ENCODE assay signal across 28 cellular contexts in the genomic region with DNA sequence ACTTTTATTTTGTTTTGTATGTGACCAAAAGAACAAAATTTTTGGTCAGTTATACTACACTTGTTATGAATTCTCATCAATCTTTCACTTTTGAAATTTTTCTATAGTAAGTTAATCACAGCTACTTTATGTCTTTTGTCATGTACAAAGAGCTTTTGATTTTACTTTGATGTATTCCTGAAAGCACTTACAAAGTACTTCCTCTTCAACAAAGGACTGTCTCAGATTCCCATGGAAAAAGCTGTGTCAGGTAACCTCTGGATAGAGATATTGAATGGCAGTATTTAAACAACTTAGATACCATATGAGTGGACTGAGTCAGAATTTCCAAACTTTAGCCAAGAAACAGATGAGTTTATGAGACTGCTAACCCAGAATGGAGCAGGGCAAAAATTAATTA.
"Had no signal": no experiment of that assay in that cellular context is flagged by ENCODE, and none has a peak within 500 bp of the region (broad histone marks: within the 10 kb centered on the region; RNA-seq: fewer than 3 reads in every experiment).

No MANE protein-coding gene starts in this region.

- H3K4me3 ChIP-seq: PC-9, SK-N-MC had no signal

- H3K27ac Mint-ChIP-seq: activated CD4-positive, alpha-beta T cell treated with anti-CD3 and anti-CD28 coated beads, Interleukin-2, amount 10 ng/mL, durations not matched to agents 24 days and 14 days; activated naive CD4-positive, alpha-beta T cell treated with anti-CD3 and anti-CD28 coated beads, Interleukin-2, amount 10 ng/mL, durations not matched to agents 7 days and 5 days; activated naive CD8-positive, alpha-beta T cell; activated naive CD8-positive, alpha-beta T cell treated with anti-CD3 and anti-CD28 coated beads, Interleukin-2, amount 50 U/mL, for 24 hours; activated T-helper 1 cell treated with anti-CD3 and anti-CD28 coated beads, Interleukin-12 subunit alpha, Interleukin-12 subunit beta, Interleukin-2, Interleukin-4 antibody, amounts not matched to agents 30 ng/mL and 10 ng/mL and 1 ng/mL, durations not matched to agents 14 hours and 24 hours and 36 hours; brain; T-helper 1 cell treated with Interleukin-12 subunit alpha and Interleukin-12 subunit beta and Interleukin-4 antibody, amounts not matched to agents 30 μg/mL and 1 μg/mL, for 36 hours; T-helper 2 cell treated with Interferon-gamma antibody and Interleukin-4, amounts not matched to agents 5 μg/mL and 100 μg/mL, for 36 hours had no signal

- DNase-seq: activated CD4-positive, alpha-beta T cell treated with anti-CD3 and anti-CD28 coated beads, Interleukin-2, amount 10 ng/mL, durations not matched to agents 24 days and 14 days; activated CD4-positive, alpha-beta T cell treated with anti-CD3 and anti-CD28 coated beads, Interleukin-2, amount 50 U/mL, for 48 hours; activated CD8-positive, alpha-beta memory T cell treated with anti-CD3 and anti-CD28 coated beads, Interleukin-2, amount 50 U/mL, for 4 hours; activated naive CD4-positive, alpha-beta T cell treated with anti-CD3 and anti-CD28 coated beads, Interleukin-2, amount 10 ng/mL, durations not matched to agents 7 days and 5 days; activated naive CD8-positive, alpha-beta T cell treated with anti-CD3 and anti-CD28 coated beads, Interleukin-2, amount 50 U/mL, for 24 hours; activated T-cell treated with anti-CD3 and anti-CD28 coated beads for 4 hours; activated T-cell treated with anti-CD3 and anti-CD28 coated beads, Interleukin-2, amount 50 U/mL, for 4 hours; anterior cingulate cortex; caudate nucleus; cerebellar nuclear complex; NCI-H1092 treated with DMSO at 0.1 percent for 48 hours; NCI-H1417; NCI-H146; NCI-H187; NCI-H2081; NCI-H2171; NCI-H510A; NCI-H526; NCI-H748 treated with DMSO at 0.1 percent for 48 hours; NK-92 treated with Interleukin-12 subunit alpha and Interleukin-12 subunit beta, amount 100 ng/mL, for 24 hours; PC-9; Right ventricle myocardium superior had no signal

- H2AFZ ChIP-seq: PC-9 had no signal

- H3K4me2 ChIP-seq: PC-9 had no signal

- H3K4me3 Mint-ChIP-seq: activated CD4-positive, alpha-beta T cell treated with anti-CD3 and anti-CD28 coated beads, Interleukin-2, amount 10 ng/mL, durations not matched to agents 24 days and 14 days; activated naive CD4-positive, alpha-beta T cell treated with anti-CD3 and anti-CD28 coated beads, Interleukin-2, amount 10 ng/mL, durations not matched to agents 7 days and 5 days; activated naive CD8-positive, alpha-beta T cell; activated naive CD8-positive, alpha-beta T cell treated with anti-CD3 and anti-CD28 coated beads, Interleukin-2, amount 50 U/mL, for 24 hours; activated T-cell treated with anti-CD3 and anti-CD28 coated beads, Interleukin-2, amount 50 U/mL, for 4 hours; activated T-helper 1 cell treated with anti-CD3 and anti-CD28 coated beads, Interleukin-12 subunit alpha, Interleukin-12 subunit beta, Interleukin-2, Interleukin-4 antibody, amounts not matched to agents 30 ng/mL and 10 ng/mL and 1 ng/mL, durations not matched to agents 14 hours and 24 hours and 36 hours; brain; T-helper 1 cell treated with Interleukin-12 subunit alpha and Interleukin-12 subunit beta and Interleukin-4 antibody, amounts not matched to agents 30 μg/mL and 1 μg/mL, for 36 hours; T-helper 2 cell treated with Interferon-gamma antibody and Interleukin-4, amounts not matched to agents 5 μg/mL and 100 μg/mL, for 36 hours had no signal

- H3K4me1 Mint-ChIP-seq: activated CD4-positive, alpha-beta T cell treated with anti-CD3 and anti-CD28 coated beads, Interleukin-2, amount 10 ng/mL, durations not matched to agents 24 days and 14 days; activated naive CD4-positive, alpha-beta T cell treated with anti-CD3 and anti-CD28 coated beads, Interleukin-2, amount 10 ng/mL, durations not matched to agents 7 days and 5 days; activated naive CD8-positive, alpha-beta T cell treated with anti-CD3 and anti-CD28 coated beads, Interleukin-2, amount 50 U/mL, for 24 hours; brain had no signal

- H3K27me3 Mint-ChIP-seq: activated CD4-positive, alpha-beta T cell treated with anti-CD3 and anti-CD28 coated beads, Interleukin-2, amount 10 ng/mL, durations not matched to agents 24 days and 14 days; activated naive CD4-positive, alpha-beta T cell treated with anti-CD3 and anti-CD28 coated beads, Interleukin-2, amount 10 ng/mL, durations not matched to agents 7 days and 5 days; activated naive CD8-positive, alpha-beta T cell; activated naive CD8-positive, alpha-beta T cell treated with anti-CD3 and anti-CD28 coated beads, Interleukin-2, amount 50 U/mL, for 24 hours; brain had no signal

- H3K27ac ChIP-seq: PC-9, SK-N-MC had no signal

- H3K36me3 Mint-ChIP-seq: activated naive CD4-positive, alpha-beta T cell treated with anti-CD3 and anti-CD28 coated beads, Interleukin-2, amount 10 ng/mL, durations not matched to agents 7 days and 5 days; activated naive CD8-positive, alpha-beta T cell; brain had no signal
